In genomic region chr3:129663045-129663446, GRCh38 we compare ENCODE assay signal across 14 cellular contexts. TPM values are rescaled to one million over a fixed set of nuclear protein-coding genes. Genes with fewer than 3 reads are reported as not detected.
DNase-seq lines count a peak whose midpoint lies in the region; ATAC-seq and TF ChIP-seq lines count a peak whose summit lies in the region.
"Had no signal": no experiment of that assay in that cellular context is flagged by ENCODE, and none has a peak within 500 bp of the region (broad histone marks: within the 10 kb centered on the region; RNA-seq: fewer than 3 reads in every experiment).

No MANE protein-coding gene starts in this region.

- peak; percentile 73 for ATAC-seq in left colon

- peak; percentile 36 for DNase-seq in DMS53 (lab: John Stamatoyannopoulos, UW)
- DNase-seq in DMS53 treated with DMSO at 0.1 percent for 48 hours (lab: John Stamatoyannopoulos, UW; ENCODE audit: unreplicated experiment): no peak
- no peak for DNase-seq in left colon
- no peak for DNase-seq in type B pancreatic cell (ENCODE audit: extremely low spot score, unreplicated experiment)
- no peak for DNase-seq in HK-2 (ENCODE audit: unreplicated experiment)
- DNase-seq in NCI-H1048 (lab: John Stamatoyannopoulos, UW): no peak
- DNase-seq in epidermal melanocyte (ENCODE audit: insufficient read length, low spot score): no peak
- DNase-seq: 8988T; activated naive CD8-positive, alpha-beta T cell treated with anti-CD3 and anti-CD28 coated beads, Interleukin-2, amount 10 ng/mL, durations not matched to agents 7 days and 5 days; MV-4-11 had no signal

- peaks cover 18% of the 10 kb centered on the region for H3K36me3 Mint-ChIP-seq in type B pancreatic cell

- no peaks in the 10 kb centered on the region for H3K27me3 Mint-ChIP-seq in type B pancreatic cell
- H3K27me3 Mint-ChIP-seq: activated naive CD8-positive, alpha-beta T cell treated with anti-CD3 and anti-CD28 coated beads, Interleukin-2, amount 10 ng/mL, durations not matched to agents 7 days and 5 days had no signal

- peaks cover 5% of the 10 kb centered on the region for H3K9me3 Mint-ChIP-seq in type B pancreatic cell
- H3K9me3 Mint-ChIP-seq: activated naive CD8-positive, alpha-beta T cell treated with anti-CD3 and anti-CD28 coated beads, Interleukin-2, amount 10 ng/mL, durations not matched to agents 7 days and 5 days; T-helper 1 cell treated with Interleukin-12 subunit alpha and Interleukin-12 subunit beta and Interleukin-4 antibody, amounts not matched to agents 30 μg/mL and 1 μg/mL, for 36 hours had no signal

- H3K4me1 Mint-ChIP-seq in type B pancreatic cell (ENCODE audit: unreplicated experiment): peaks cover 23% of the 10 kb centered on the region

- H3K4me3 Mint-ChIP-seq in type B pancreatic cell: peak overlapping the region; percentile 71
- H3K4me3 Mint-ChIP-seq: activated naive CD8-positive, alpha-beta T cell treated with anti-CD3 and anti-CD28 coated beads, Interleukin-2, amount 10 ng/mL, durations not matched to agents 7 days and 5 days; T-helper 1 cell treated with Interleukin-12 subunit alpha and Interleukin-12 subunit beta and Interleukin-4 antibody, amounts not matched to agents 30 μg/mL and 1 μg/mL, for 36 hours had no signal

- intact Hi-C loops in left colon (cut with DNase I, micrococcal nuclease): no loop called here

- peak overlapping the region; percentile 52 for H3K27ac ChIP-seq in VCaP
- H3K27ac ChIP-seq: parathyroid adenoma, thoracic aorta had no signal

- TF ChIP-seq CTCF in VCaP (conservative IDR thresholded peaks at IDR 0.05) (no peak), type B pancreatic cell (conservative IDR thresholded peaks at IDR 0.05) (no peak)

- H3K27ac Mint-ChIP-seq in type B pancreatic cell: peak overlapping the region; percentile 97
- H3K27ac Mint-ChIP-seq: activated naive CD8-positive, alpha-beta T cell treated with anti-CD3 and anti-CD28 coated beads, Interleukin-2, amount 10 ng/mL, durations not matched to agents 7 days and 5 days; T-helper 1 cell treated with Interleukin-12 subunit alpha and Interleukin-12 subunit beta and Interleukin-4 antibody, amounts not matched to agents 30 μg/mL and 1 μg/mL, for 36 hours had no signal

RNA-seq across cellular contexts. Expression of gene PLXND1, which starts 56.6 kb away (rescaled TPM):
- 10 to 100 TPM; 16.5 to 38.8 TPM for total RNA-seq in left colon
- 56.9 and 71.0 TPM in 2 replicates for total RNA-seq in type B pancreatic cell (ENCODE audit: low replicate concordance)
